Comparison of ENCODE assay signal across 11 cellular contexts in genomic region chr19:43342104-43342503, GRCh38. TPM values are rescaled to one million over a fixed set of nuclear protein-coding genes. Genes with fewer than 3 reads are reported as not detected.
DNase-seq lines count a peak whose midpoint lies in the region.
"Not testable (repeated sequence)": the region's sequence is repeated elsewhere in the genome, so short reads cannot be mapped to it uniquely, and the experiment has no call there.
"Had no signal": no experiment of that assay in that cellular context is flagged by ENCODE, and none has a peak within 500 bp of the region (broad histone marks: within the 10 kb centered on the region; RNA-seq: fewer than 3 reads in every experiment).

No MANE protein-coding gene starts in this region.

- not testable (repeated sequence) for H3K4me3 ChIP-seq in MG63

- H3K36me3 ChIP-seq in MG63: not testable (repeated sequence)

- in situ Hi-C loops in SK-MEL-5 (cut with HindIII; ENCODE audit: low pct_unique_long_range_greater_than_20kb, low sequenced_read_pairs): not testable (repeated sequence)

- DNase-seq in DMS53 treated with DMSO at 0.1 percent for 48 hours (lab: John Stamatoyannopoulos, UW; ENCODE audit: unreplicated experiment) (peak; percentile 84), MG63 (peak; percentile 73), NCI-H2029 (lab: John Stamatoyannopoulos, UW) (peak; percentile 94), NCI-H774 (lab: John Stamatoyannopoulos, UW) (peak; percentile 82), SK-MEL-5 (ENCODE audit: low read depth, low spot score) (peak; percentile 57), dermis microvascular lymphatic vessel endothelial cell (ENCODE audit: low read depth in 2 of 2) (peak; percentile 33 to 50), lung microvascular endothelial cell (ENCODE audit: low read depth in 2 of 2) (peak; percentile 61 to 77)

- not testable (repeated sequence) for H3K9me3 ChIP-seq in MG63

- not testable (repeated sequence) for H3K27me3 ChIP-seq in MG63

RNA-seq across cellular contexts. Expression of gene CD177, which starts 11.4 kb away (rescaled TPM):
- 2.7 and 4.9 TPM in 2 replicates for total RNA-seq in MG63 (2014; rRNA removed; shearing (Covaris generic); ENCODE audit: low replicate concordance)
- 0.24 TPM in 1 of 2 replicates, not detected in the other for total RNA-seq in SK-MEL-5 (2014; rRNA removed; shearing (Covaris generic))
- polyA plus RNA-seq in SK-MEL-5 (2015; cell fraction: cytosol; rRNA removed): 0.05 and 0.16 TPM in 2 replicates
- 0.26 and 8.3 TPM in 2 replicates for polyA plus RNA-seq in SK-MEL-5 (2015; cell fraction: nucleus; rRNA removed)
- total RNA-seq in dermis microvascular lymphatic vessel endothelial cell (0.13 and 4.7 TPM in 2 replicates), lung microvascular endothelial cell (under 0.01 and 2.6 TPM in 2 replicates)
- total RNA-seq: activated T-helper 17 cell treated with anti-CD3 and anti-CD28 coated beads, Interleukin-2, amount 50 U/mL, for 72 hours; NCI-H460; pulmonary artery endothelial cell; smooth muscle cell had no signal
- polyA plus RNA-seq: smooth muscle cell had no signal

Comparison
In these comparisons a context has a peak if more than half of its experiments do, and no peak if none do; other contexts are left out.
1. DNase-seq: peak in every context shown above with its lines; median percentile 94 in NCI-H2029; 84 in DMS53 treated with DMSO at 0.1 percent for 48 hours; 82 in NCI-H774; 73 in MG63; 69 in lung microvascular endothelial cell; 57 in SK-MEL-5; 42 in dermis microvascular lymphatic vessel endothelial cell.